In genomic region chr1:4133541-4133940, GRCh38 we compare ENCODE assay signal across 36 cellular contexts.
"Had no signal": no experiment of that assay in that cellular context is flagged by ENCODE, and none has a peak within 500 bp of the region (broad histone marks: within the 10 kb centered on the region; RNA-seq: fewer than 3 reads in every experiment).

No MANE protein-coding gene starts in this region.

- DNase-seq: activated B cell treated with CpG ODN at 0.5 μM for 24 hours; activated CD4-positive, alpha-beta memory T cell treated with anti-CD3 and anti-CD28 coated beads for 36 hours; activated CD4-positive, alpha-beta T cell treated with anti-CD3 and anti-CD28 coated beads for 4 hours; activated CD4-positive, alpha-beta T cell treated with anti-CD3 and anti-CD28 coated beads, Interleukin-2, amount 10 ng/mL, durations not matched to agents 24 days and 14 days; activated CD4-positive, alpha-beta T cell treated with anti-CD3 and anti-CD28 coated beads, Interleukin-2, amount 50 U/mL, for 1 hour; activated CD4-positive, alpha-beta T cell treated with anti-CD3 and anti-CD28 coated beads, Interleukin-2, amount 50 U/mL, for 4 hours; activated CD4-positive, CD25-positive, alpha-beta regulatory T cell treated with anti-CD3 and anti-CD28 coated beads, Interleukin-2, amount 50 U/mL, for 72 hours; activated CD8-positive, alpha-beta memory T cell treated with anti-CD3 and anti-CD28 coated beads, Interleukin-2, amount 50 U/mL, for 4 hours; activated CD8-positive, alpha-beta T cell treated with anti-CD3 and anti-CD28 coated beads for 36 hours; activated effector memory CD4-positive, alpha-beta T cell treated with anti-CD3 and anti-CD28 coated beads, Interleukin-2, amount 50 U/mL, for 16 hours; activated gamma-delta T cell treated with Interleukin-2 at 50 U/mL for 16 hours; activated naive CD4-positive, alpha-beta T cell; activated naive CD4-positive, alpha-beta T cell treated with anti-CD3 and anti-CD28 coated beads for 36 hours; activated naive CD4-positive, alpha-beta T cell treated with anti-CD3 and anti-CD28 coated beads, Interleukin-2, amount 50 U/mL, for 16 hours; activated naive CD8-positive, alpha-beta T cell treated with anti-CD3 and anti-CD28 coated beads for 36 hours; activated T-cell treated with anti-CD3 and anti-CD28 coated beads for 4 hours; activated T-cell treated with anti-CD3 and anti-CD28 coated beads, Interleukin-2, amount 50 U/mL, for 1 hour; activated T-cell treated with anti-CD3 and anti-CD28 coated beads, Interleukin-2, amount 50 U/mL, for 4 hours; activated T-cell treated with anti-CD3 and anti-CD28 coated beads, Interleukin-2, amount 50 U/mL, for 72 hours; adrenal gland; amniotic stem cell; caudate nucleus; cerebellar nuclear complex; T-helper 1 cell; T-helper 2 cell; T-helper 9 cell had no signal

- H3K36me3 Mint-ChIP-seq: activated CD4-positive, alpha-beta memory T cell treated with anti-CD3 and anti-CD28 coated beads for 36 hours; activated naive CD8-positive, alpha-beta T cell treated with anti-CD3 and anti-CD28 coated beads for 36 hours; brain had no signal

- H3K27ac ChIP-seq: adrenal gland, ascending aorta, cardiac muscle cell, VCaP had no signal

- H3K9me3 ChIP-seq: adrenal gland, ascending aorta had no signal

- H3K27me3 ChIP-seq: adrenal gland, ascending aorta, cardiac muscle cell had no signal

- H3K4me3 Mint-ChIP-seq: activated B cell treated with CpG ODN at 0.5 μM for 24 hours; activated CD4-positive, alpha-beta memory T cell treated with anti-CD3 and anti-CD28 coated beads for 36 hours; activated CD4-positive, alpha-beta T cell treated with anti-CD3 and anti-CD28 coated beads, Interleukin-2, amount 10 ng/mL, durations not matched to agents 24 days and 14 days; activated CD8-positive, alpha-beta T cell treated with anti-CD3 and anti-CD28 coated beads for 36 hours; activated naive CD4-positive, alpha-beta T cell treated with anti-CD3 and anti-CD28 coated beads for 36 hours; activated naive CD8-positive, alpha-beta T cell treated with anti-CD3 and anti-CD28 coated beads for 36 hours; activated T-cell treated with anti-CD3 and anti-CD28 coated beads, Interleukin-2, amount 50 U/mL, for 4 hours; activated T-cell treated with anti-CD3 and anti-CD28 coated beads, Interleukin-2, amount 50 U/mL, for 72 hours; activated T-helper 1 cell treated with anti-CD3 and anti-CD28 coated beads, Interleukin-12 subunit alpha, Interleukin-12 subunit beta, Interleukin-2, Interleukin-4 antibody, amounts not matched to agents 30 ng/mL and 10 ng/mL and 1 ng/mL, durations not matched to agents 14 hours and 24 hours and 36 hours; activated T-helper 17 cell treated with anti-CD3 and anti-CD28 coated beads, Interleukin-2, amount 50 U/mL, for 72 hours; brain; central memory CD8-positive, alpha-beta T cell; T-helper 1 cell treated with Interleukin-12 subunit alpha and Interleukin-12 subunit beta and Interleukin-4 antibody, amounts not matched to agents 30 μg/mL and 1 μg/mL, for 36 hours; T-helper 2 cell treated with Interferon-gamma antibody and Interleukin-4, amounts not matched to agents 5 μg/mL and 100 μg/mL, for 36 hours had no signal

- H3K36me3 ChIP-seq: adrenal gland, ascending aorta, cardiac muscle cell had no signal

- H3K4me3 ChIP-seq: adrenal gland, ascending aorta, cardiac muscle cell had no signal

- H3K4me1 ChIP-seq: adrenal gland, ascending aorta had no signal

- H3K27ac Mint-ChIP-seq: activated B cell treated with CpG ODN at 0.5 μM for 24 hours; activated CD4-positive, alpha-beta memory T cell treated with anti-CD3 and anti-CD28 coated beads for 36 hours; activated CD4-positive, alpha-beta T cell treated with anti-CD3 and anti-CD28 coated beads, Interleukin-2, amount 10 ng/mL, durations not matched to agents 24 days and 14 days; activated CD8-positive, alpha-beta T cell treated with anti-CD3 and anti-CD28 coated beads for 36 hours; activated naive CD4-positive, alpha-beta T cell treated with anti-CD3 and anti-CD28 coated beads for 36 hours; activated naive CD4-positive, alpha-beta T cell treated with anti-CD3 and anti-CD28 coated beads, Interleukin-2, amount 50 U/mL, for 72 hours; activated naive CD8-positive, alpha-beta T cell treated with anti-CD3 and anti-CD28 coated beads for 36 hours; activated T-cell treated with anti-CD3 and anti-CD28 coated beads, Interleukin-2, amount 50 U/mL, for 72 hours; activated T-helper 1 cell treated with anti-CD3 and anti-CD28 coated beads, Interleukin-12 subunit alpha, Interleukin-12 subunit beta, Interleukin-2, Interleukin-4 antibody, amounts not matched to agents 30 ng/mL and 10 ng/mL and 1 ng/mL, durations not matched to agents 14 hours and 24 hours and 36 hours; activated T-helper 17 cell treated with anti-CD3 and anti-CD28 coated beads, Interleukin-2, amount 50 U/mL, for 72 hours; T-helper 1 cell treated with Interleukin-12 subunit alpha and Interleukin-12 subunit beta and Interleukin-4 antibody, amounts not matched to agents 30 μg/mL and 1 μg/mL, for 36 hours; T-helper 2 cell treated with Interferon-gamma antibody and Interleukin-4, amounts not matched to agents 5 μg/mL and 100 μg/mL, for 36 hours had no signal

- ATAC-seq: activated CD8-positive, alpha-beta T cell treated with anti-CD3 and anti-CD28 coated beads for 36 hours; activated naive CD4-positive, alpha-beta T cell treated with anti-CD3 and anti-CD28 coated beads, Interleukin-2, amount 50 U/mL, for 72 hours; activated T-cell treated with anti-CD3 and anti-CD28 coated beads, Interleukin-2, amount 50 U/mL, for 4 hours; activated T-cell treated with anti-CD3 and anti-CD28 coated beads, Interleukin-2, amount 50 U/mL, for 72 hours; activated T-helper 17 cell treated with anti-CD3 and anti-CD28 coated beads, Interleukin-2, amount 50 U/mL, for 72 hours had no signal

- H3K4me1 Mint-ChIP-seq: activated CD4-positive, alpha-beta T cell treated with anti-CD3 and anti-CD28 coated beads, Interleukin-2, amount 10 ng/mL, durations not matched to agents 24 days and 14 days; activated naive CD8-positive, alpha-beta T cell treated with anti-CD3 and anti-CD28 coated beads for 36 hours; central memory CD8-positive, alpha-beta T cell had no signal

- H3K27me3 Mint-ChIP-seq: activated CD4-positive, alpha-beta T cell treated with anti-CD3 and anti-CD28 coated beads, Interleukin-2, amount 10 ng/mL, durations not matched to agents 24 days and 14 days; activated T-helper 17 cell treated with anti-CD3 and anti-CD28 coated beads, Interleukin-2, amount 50 U/mL, for 72 hours had no signal
